Comparison of ENCODE assay signal across 8 cellular contexts in genomic region chr10:62017141-62017870, GRCh38.
DNase-seq lines count a peak whose midpoint lies in the region; ATAC-seq and TF ChIP-seq lines count a peak whose summit lies in the region.

No MANE protein-coding gene starts in this region.

- WGBS in smooth muscle cell (ENCODE audit: low lambda C conversion rate), result 90% methylated on average over 7 of the region's 7 CpGs

- DNase-seq in ascending aorta (ENCODE audit: low spot score in 2 of 2) (no peak), smooth muscle cell (lab: John Stamatoyannopoulos, UW; ENCODE audit: unreplicated experiment) (no peak), osteoblast (ENCODE audit: insufficient read length, low spot score, missing footprints) (no peak), DMS114 treated with DMSO at 0.1 percent for 48 hours (lab: John Stamatoyannopoulos, UW; ENCODE audit: unreplicated experiment) (no peak), cerebellum (ENCODE audit: low spot score) (no peak)
- DNase-seq in activated naive CD4-positive, alpha-beta T cell treated with Interleukin-2 at 50 U/mL for 16 hours, result no peak

- TF ChIP-seq CTCF in ascending aorta (IDR thresholded peaks at IDR 0.05), result no peak
- no peak for TF ChIP-seq CTCF in smooth muscle cell (IDR thresholded peaks at IDR 0.05; ENCODE audit: borderline replicate concordance, insufficient read depth, poor library complexity, severe bottlenecking)
- TF ChIP-seq CTCF in osteoblast (IDR thresholded peaks at IDR 0.05; ENCODE audit: extremely low read depth, low read depth, low read length), result no peak

- H3K79me2 ChIP-seq in smooth muscle cell (ENCODE audit: low read depth) (peaks cover 66% of the 10 kb centered on the region), osteoblast (ENCODE audit: insufficient read depth, low read length) (peaks cover 47% of the 10 kb centered on the region)

- peaks cover 16 to 42% of the 10 kb centered on the region in 2 donors for H3K4me1 ChIP-seq in ascending aorta
- H3K4me1 ChIP-seq in smooth muscle cell (ENCODE audit: low read depth), result peaks cover 31% of the 10 kb centered on the region
- peaks cover 32% of the 10 kb centered on the region for H3K4me1 ChIP-seq in osteoblast (ENCODE audit: insufficient read depth, low read length)

- H2AFZ ChIP-seq in smooth muscle cell (ENCODE audit: low read depth) (no peak overlapping the region), osteoblast (ENCODE audit: low read length) (no peak overlapping the region)

- H3K27ac ChIP-seq in ascending aorta, result peak overlapping the region; percentile 88 to 91
- H3K27ac ChIP-seq in smooth muscle cell (ENCODE audit: low read depth), result peak overlapping the region; percentile 72
- no peak overlapping the region for H3K27ac ChIP-seq in osteoblast (ENCODE audit: low read depth, low read length)

- peak; percentile 32 for ATAC-seq in GM18511 (IDR thresholded peaks at IDR 0.05; ENCODE audit: unreplicated experiment)
- peak; percentile 26 for ATAC-seq in HG02642 (IDR thresholded peaks at IDR 0.05; ENCODE audit: poor library complexity, unreplicated experiment)

- peaks cover 18% of the 10 kb centered on the region for H3F3A ChIP-seq in smooth muscle cell (ENCODE audit: low read depth)

- H3K36me3 ChIP-seq in ascending aorta (no peaks in the 10 kb centered on the region), smooth muscle cell (ENCODE audit: low read depth) (no peaks in the 10 kb centered on the region), osteoblast (ENCODE audit: insufficient read depth, low read length) (peaks cover under 1% of the 10 kb centered on the region)

- no peak overlapping the region for H3K4me3 ChIP-seq in ascending aorta
- H3K4me3 ChIP-seq in smooth muscle cell, result no peak overlapping the region
- H3K4me3 ChIP-seq in osteoblast (ENCODE audit: insufficient read depth, low read length), result no peak overlapping the region

- no peak overlapping the region for H3K9ac ChIP-seq in smooth muscle cell (ENCODE audit: low read depth)

- H4K20me1 ChIP-seq in smooth muscle cell (ENCODE audit: low read depth), result peaks cover 46% of the 10 kb centered on the region
- no peaks in the 10 kb centered on the region for H4K20me1 ChIP-seq in osteoblast (ENCODE audit: insufficient read depth, low read length)

- no peaks in the 10 kb centered on the region for H3K9me3 ChIP-seq in ascending aorta
- H3K9me3 ChIP-seq in smooth muscle cell (replicated peaks; ENCODE audit: low read depth), result no peaks in the 10 kb centered on the region
- H3K9me3 ChIP-seq in osteoblast (ENCODE audit: low read depth, low read length), result no peaks in the 10 kb centered on the region

- H3K4me2 ChIP-seq in smooth muscle cell (peak overlapping the region; percentile 48), osteoblast (ENCODE audit: insufficient read depth, low read length) (no peak overlapping the region)

- H3K27me3 ChIP-seq in ascending aorta (no peaks in the 10 kb centered on the region), smooth muscle cell (ENCODE audit: low read depth) (no peaks in the 10 kb centered on the region), osteoblast (ENCODE audit: insufficient read depth, low read length) (no peaks in the 10 kb centered on the region)

- intact Hi-C loops in ascending aorta (cut with DNase I), result no loop called here
